12 cellular contexts compared by ENCODE assay signal in genomic region chr1:94081566-94082344, GRCh38. TPM values are rescaled to one million over a fixed set of nuclear protein-coding genes. Genes with fewer than 3 reads are reported as not detected.
DNase-seq lines count a peak whose midpoint lies in the region; ATAC-seq and TF ChIP-seq lines count a peak whose summit lies in the region.
"Had no signal": no experiment of that assay in that cellular context is flagged by ENCODE, and none has a peak within 500 bp of the region (broad histone marks: within the 10 kb centered on the region; RNA-seq: fewer than 3 reads in every experiment).

No MANE protein-coding gene starts in this region.

- H3K27me3 Mint-ChIP-seq in HFFc6 (ENCODE audit: insufficient read depth): peaks cover 23% of the 10 kb centered on the region
- H3K27me3 Mint-ChIP-seq in Caco-2 (ENCODE audit: insufficient read depth, unreplicated experiment): no peaks in the 10 kb centered on the region

- POLR2A ChIA-PET in Caco-2 (lab: Charles Lee): interaction anchor here (0.6 kb wide), 1 partner anchor 13 kb away, joined by 3 read pairs; no protein-coding TSS in a partner anchor

- TF ChIP-seq CTCF in HFFc6 (IDR thresholded peaks at IDR 0.05): no peak
- no peak for TF ChIP-seq CTCF in foreskin fibroblast (IDR thresholded peaks at IDR 0.05; ENCODE audit: low read depth, low read length)
- TF ChIP-seq CTCF in Caco-2 (IDR thresholded peaks at IDR 0.05; ENCODE audit: insufficient read depth in 1 of 2, low read depth in 1 of 2, low read length in 1 of 2, severe bottlenecking in 1 of 2, unreplicated experiment in 1 of 2): no peak

- no peaks in the 10 kb centered on the region for H3K36me3 ChIP-seq in Caco-2 (ENCODE audit: control insufficient read depth, insufficient read depth, low read length)
- H3K36me3 ChIP-seq: neutrophil, tibial artery had no signal

- H3K9me3 Mint-ChIP-seq in HFFc6 (no peaks in the 10 kb centered on the region), Caco-2 (ENCODE audit: unreplicated experiment) (no peaks in the 10 kb centered on the region)

- no peaks in the 10 kb centered on the region; the same call in 1 of the 2 replicates for H3K4me1 ChIP-seq in Caco-2
- H3K4me1 ChIP-seq: tibial artery had no signal

- in situ Hi-C loops in ACHN (cut with HindIII; ENCODE audit: low pct_ligation_motif_present, low pct_unique_long_range_greater_than_20kb, low sequenced_read_pairs): no loop called here

- DNase-seq in ACHN (peak; percentile 27), HFFc6 (peak; percentile 69), amniotic stem cell (lab: John Stamatoyannopoulos, UW) (peak; percentile 36), foreskin fibroblast (peak; percentile 87 to 94), DMS153 treated with DMSO at 0.1 percent for 48 hours (lab: John Stamatoyannopoulos, UW; ENCODE audit: unreplicated experiment) (no peak), left colon (no peak), Caco-2 (no peak), NCI-H1105 treated with DMSO at 0.1 percent for 48 hours (lab: John Stamatoyannopoulos, UW) (no peak)
- DNase-seq: activated effector memory CD4-positive, alpha-beta T cell treated with anti-CD3 and anti-CD28 coated beads, Interleukin-2, amount 50 U/mL, for 16 hours; tibial artery had no signal

- H3K27ac Mint-ChIP-seq in HFFc6: no peak overlapping the region
- H3K27ac Mint-ChIP-seq in Caco-2 (ENCODE audit: unreplicated experiment): no peak overlapping the region
- H3K27ac Mint-ChIP-seq: CD14-positive monocyte had no signal

- no peaks in the 10 kb centered on the region for H3K27me3 ChIP-seq in Caco-2 (replicated peaks; ENCODE audit: control insufficient read depth, insufficient read depth, low read length)
- H3K27me3 ChIP-seq: tibial artery had no signal

- H3K4me3 Mint-ChIP-seq in HFFc6 (no peak overlapping the region), Caco-2 (ENCODE audit: unreplicated experiment) (no peak overlapping the region)

- CTCF ChIA-PET in Caco-2 (lab: Charles Lee): no interaction called here

- H3K4me1 Mint-ChIP-seq in HFFc6 (ENCODE audit: low read depth) (peaks cover 11% of the 10 kb centered on the region), Caco-2 (ENCODE audit: low read depth, unreplicated experiment) (peaks cover 11% of the 10 kb centered on the region)
- H3K4me1 Mint-ChIP-seq: CD14-positive monocyte had no signal

- H3K9me3 ChIP-seq in Caco-2: no peaks in the 10 kb centered on the region
- H3K9me3 ChIP-seq: neutrophil, tibial artery had no signal

- no peaks in the 10 kb centered on the region for H3K36me3 Mint-ChIP-seq in HFFc6 (ENCODE audit: low read depth)
- H3K36me3 Mint-ChIP-seq in Caco-2 (ENCODE audit: insufficient read depth, unreplicated experiment): no peaks in the 10 kb centered on the region
- H3K36me3 Mint-ChIP-seq: CD14-positive monocyte had no signal

- intact Hi-C loops in left colon (cut with DNase I, micrococcal nuclease) (no loop called here), Caco-2 (cut with micrococcal nuclease; ENCODE audit: unreplicated experiment) (no loop called here)

- ATAC-seq in left colon: no peak

- H3K4me3 ChIP-seq in foreskin fibroblast (ENCODE audit: low read depth in 1 of 2, low read length in 2 of 2) (no peak overlapping the region), Caco-2 (ENCODE audit: low read depth, low read length) (no peak overlapping the region)
- H3K4me3 ChIP-seq: tibial artery had no signal

- BruUV-seq in Caco-2 (replicated peaks; lab: Mats Ljungman, UMichigan): no TSS peak

RNA-seq across cellular contexts. Expression of gene ABCA4, which starts 39.2 kb away (rescaled TPM):
- total RNA-seq in HFFc6 (2021; fragmentation: NEBNext Ultra II Directional; extraction: Animal tissue kit (Norgen Biotek cat#: 25700)): under 1 TPM in 3 of 6 experiments, not detected in 3; 0.03 to 0.09 (median 0.05) TPM
- 1 to 10 TPM in 1 of 2 donors, not detected in 1; 1.2 TPM for total RNA-seq in left colon
- total RNA-seq in Caco-2 (2022): 1.0 and 1.8 TPM in 2 replicates

Comparison
In these comparisons a context has a peak if more than half of its experiments do, and no peak if none do; other contexts are left out.
1. DNase-seq: peak in ACHN (single experiment), HFFc6 (single experiment), amniotic stem cell (single experiment) and foreskin fibroblast (2 of 2); none in DMS153 treated with DMSO at 0.1 percent for 48 hours (single experiment), left colon (0 of 2), Caco-2 (0 of 2) and NCI-H1105 treated with DMSO at 0.1 percent for 48 hours (single experiment).